Comparison of ENCODE assay signal across 5 cellular contexts in genomic region chr4:16100833-16101232, GRCh38. TPM values are rescaled to one million over a fixed set of nuclear protein-coding genes. Genes with fewer than 3 reads are reported as not detected.
"Had no signal": no experiment of that assay in that cellular context is flagged by ENCODE, and none has a peak within 500 bp of the region (broad histone marks: within the 10 kb centered on the region; RNA-seq: fewer than 3 reads in every experiment).

No MANE protein-coding gene starts in this region.

- DNase-seq: H9, HCEC 1CT, IMR-90 had no signal

- H3K4me3 ChIP-seq: GM23338, K562 had no signal

- ATAC-seq: GM23338, K562 had no signal

RNA-seq across cellular contexts. Expression of gene PROM1, which starts 17.0 kb away (rescaled TPM):
- total RNA-seq: IMR-90, K562 had no signal
